Comparison of ENCODE assay signal across 8 cellular contexts in the genomic region with DNA sequence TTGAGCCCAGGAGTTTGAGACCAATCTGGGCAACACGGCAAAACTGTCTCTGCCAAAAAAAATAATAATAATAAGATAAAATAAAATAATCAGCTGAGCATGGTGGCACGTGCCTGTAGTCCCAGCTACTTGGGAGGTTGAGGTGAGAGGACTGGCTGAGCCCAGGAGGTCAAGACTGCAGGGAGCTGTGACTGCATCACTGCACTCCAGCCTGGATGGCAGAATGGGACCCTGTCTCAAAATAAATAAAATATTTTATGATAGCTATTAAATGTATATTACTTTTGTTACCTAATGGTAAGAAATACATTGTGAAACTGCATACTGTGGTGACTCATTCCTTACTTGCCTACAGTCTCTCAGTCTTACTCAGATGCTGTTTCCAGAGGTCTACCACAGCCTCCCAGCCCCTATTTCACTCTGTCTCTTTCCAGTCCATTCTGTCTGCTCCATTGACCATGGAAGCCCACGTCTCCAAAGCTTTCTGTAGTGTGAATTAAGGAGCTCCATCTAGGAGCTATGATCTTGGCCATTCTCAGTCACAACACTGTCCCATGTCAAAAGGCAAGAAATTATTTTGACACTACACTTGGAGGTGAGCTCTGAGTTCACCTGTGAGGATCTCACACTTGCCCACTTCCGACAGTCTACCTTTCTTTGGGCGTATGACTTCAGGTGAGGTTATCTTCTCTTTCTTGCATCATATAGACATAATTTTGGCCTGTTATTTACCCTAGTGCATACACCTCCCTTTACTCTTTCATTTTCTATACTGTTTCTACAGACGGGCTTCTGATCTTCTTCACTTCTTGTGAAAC. TPM values are rescaled to one million over a fixed set of nuclear protein-coding genes. Genes with fewer than 3 reads are reported as not detected.
A peak's percentile ranks its signal among the peaks of the same experiment; 100 is the strongest.
DNase-seq lines count a peak whose midpoint lies in the region; ATAC-seq, FAIRE-seq and TF ChIP-seq lines count a peak whose summit lies in the region.

No MANE protein-coding gene starts in this region.

- H3K4me3 ChIP-seq in KMS-11 (IDR thresholded peaks at IDR 0.05; ENCODE audit: insufficient read depth, low read depth, low read length), result no peak overlapping the region
- H3K4me3 ChIP-seq in epithelial cell of esophagus (ENCODE audit: low read length), result no peak overlapping the region
- no peak overlapping the region for H3K4me3 ChIP-seq in SJCRH30
- H3K4me3 ChIP-seq in Peyer's patch, result no peak overlapping the region

- H3K4me1 ChIP-seq in KMS-11 (ENCODE audit: low read depth, poor library complexity, severe bottlenecking), result peaks cover 21% of the 10 kb centered on the region
- no peaks in the 10 kb centered on the region for H3K4me1 ChIP-seq in SJCRH30
- no peaks in the 10 kb centered on the region for H3K4me1 ChIP-seq in Peyer's patch

- TF ChIP-seq CTCF in KMS-11 (conservative IDR thresholded peaks at IDR 0.05; ENCODE audit: low read depth, low read length) (no peak), epithelial cell of esophagus (IDR thresholded peaks at IDR 0.05; ENCODE audit: insufficient read depth, low read depth, low read length, missing control alignments) (no peak), Peyer's patch (IDR thresholded peaks at IDR 0.05) (no peak)

- TF ChIP-seq POLR2A in GM12891 (IDR thresholded peaks at IDR 0.05; ENCODE audit: low read depth, low read length) (no peak), Peyer's patch (IDR thresholded peaks at IDR 0.05) (no peak)

- H4K20me1 ChIP-seq in KMS-11 (ENCODE audit: insufficient read depth), result no peaks in the 10 kb centered on the region

- H3K9ac ChIP-seq in KMS-11, result no peak overlapping the region

- H3K4me2 ChIP-seq in KMS-11, result peak overlapping the region; percentile 29; the same call in 1 of the 2 replicates

- ATAC-seq in GM21528 (IDR thresholded peaks at IDR 0.05; ENCODE audit: low FRiP score, unreplicated experiment), result peak; percentile 95

- FAIRE-seq in GM12891 (lab: Jason Lieb, UNC), result peak; percentile 90

- H2AFZ ChIP-seq in KMS-11 (ENCODE audit: low read depth), result no peak overlapping the region

- H3K36me3 ChIP-seq in KMS-11 (ENCODE audit: insufficient read depth) (no peaks in the 10 kb centered on the region), SJCRH30 (no peaks in the 10 kb centered on the region), Peyer's patch (no peaks in the 10 kb centered on the region)

- H3K27me3 ChIP-seq in KMS-11 (ENCODE audit: insufficient read depth, low read depth), result no peaks in the 10 kb centered on the region
- no peaks in the 10 kb centered on the region for H3K27me3 ChIP-seq in SJCRH30
- H3K27me3 ChIP-seq in Peyer's patch, result no peaks in the 10 kb centered on the region

- DNase-seq in GM12891 (ENCODE audit: insufficient read length, low spot score) (peak; percentile 26), epithelial cell of esophagus (ENCODE audit: low read depth) (peak; percentile 81), SJCRH30 (no peak), Peyer's patch (no peak), NCI-H446 (lab: John Stamatoyannopoulos, UW) (no peak), HuH-7.5 (ENCODE audit: low spot score) (no peak)

- H3K27ac ChIP-seq in KMS-11 (no peak overlapping the region), SJCRH30 (no peak overlapping the region), Peyer's patch (no peak overlapping the region)

- no peaks in the 10 kb centered on the region for H3K79me2 ChIP-seq in KMS-11 (ENCODE audit: insufficient read depth, low read depth)

- H3K9me3 ChIP-seq in SJCRH30 (replicated peaks) (no peaks in the 10 kb centered on the region), Peyer's patch (no peaks in the 10 kb centered on the region)

TF ChIP-seq in GM12891, 5 proteins besides CTCF, POLR2A, EP300 and RAD21:
- TF ChIP-seq POU2F2 (IDR thresholded peaks at IDR 0.05; ENCODE audit: low read depth, low read length), result 0 out of 2 replicates have a peak, but pooled peaks have one; percentile 34
- TF ChIP-seq PAX5 (IDR thresholded peaks at IDR 0.05; ENCODE audit: insufficient read depth, low read length, severe bottlenecking), result no peak
- no peak for TF ChIP-seq TAF1 (IDR thresholded peaks at IDR 0.05; ENCODE audit: low read depth, low read length)

RNA-seq across cellular contexts. Expression of a gene that starts 22.4 kb away (rescaled TPM):
- polyA plus RNA-seq in GM12891 (2012; ENCODE audit: low read depth, missing spikeins), result 1.6 TPM
- total RNA-seq in SJCRH30 (2014; rRNA removed; shearing (Covaris generic)), result 28.0 and 29.2 TPM in 2 replicates
- 10 to 100 TPM; 49.8 to 59.1 (median 52.5) TPM for total RNA-seq in Peyer's patch

Comparison
In these comparisons a context has a peak if more than half of its experiments do, and no peak if none do; other contexts are left out.
1. DNase-seq: peak in GM12891 (single experiment) and epithelial cell of esophagus (single experiment); none in SJCRH30 (0 of 2), Peyer's patch (0 of 3), NCI-H446 (0 of 2) and HuH-7.5 (single experiment).